In genomic region chr6:35673755-35674154, GRCh38 we compare ENCODE assay signal across 14 cellular contexts. TPM values are rescaled to one million over a fixed set of nuclear protein-coding genes. Genes with fewer than 3 reads are reported as not detected.
DNase-seq lines count a peak whose midpoint lies in the region; ATAC-seq and TF ChIP-seq lines count a peak whose summit lies in the region.
"Had no signal": no experiment of that assay in that cellular context is flagged by ENCODE, and none has a peak within 500 bp of the region (broad histone marks: within the 10 kb centered on the region; RNA-seq: fewer than 3 reads in every experiment).

No MANE protein-coding gene starts in this region.

- no peaks in the 10 kb centered on the region for H3K27me3 Mint-ChIP-seq in stimulated activated naive CD8-positive, alpha-beta T cell treated with anti-CD3 and anti-CD28 coated beads, Interleukin-15, Interleukin-2, amounts not matched to agents 100 ng/mL and 50 ng/mL, for 24 hours
- H3K27me3 Mint-ChIP-seq in activated B cell treated with CpG ODN at 0.5 μM for 24 hours = no peaks in the 10 kb centered on the region
- H3K27me3 Mint-ChIP-seq: type B pancreatic cell had no signal

- peaks cover 12% of the 10 kb centered on the region for H3K36me3 Mint-ChIP-seq in stimulated activated naive CD8-positive, alpha-beta T cell treated with anti-CD3 and anti-CD28 coated beads, Interleukin-15, Interleukin-2, amounts not matched to agents 100 ng/mL and 50 ng/mL, for 24 hours (ENCODE audit: low read depth)
- no peaks in the 10 kb centered on the region for H3K36me3 Mint-ChIP-seq in activated B cell treated with CpG ODN at 0.5 μM for 24 hours (ENCODE audit: low read depth)
- H3K36me3 Mint-ChIP-seq: type B pancreatic cell had no signal

- CTCF ChIA-PET in activated B cell treated with CpG ODN at 0.5 μM for 24 hours (lab: Charles Lee) = interaction anchor here (1.5 kb wide), 1 partner anchor 9 kb away, joined by 3 read pairs; no protein-coding TSS in a partner anchor

- H3K4me3 Mint-ChIP-seq in stimulated activated naive CD8-positive, alpha-beta T cell treated with anti-CD3 and anti-CD28 coated beads, Interleukin-15, Interleukin-2, amounts not matched to agents 100 ng/mL and 50 ng/mL, for 24 hours = no peak overlapping the region
- H3K4me3 Mint-ChIP-seq in activated B cell treated with CpG ODN at 0.5 μM for 24 hours = no peak overlapping the region
- H3K4me3 Mint-ChIP-seq: type B pancreatic cell had no signal

- TF ChIP-seq CTCF in activated B cell treated with CpG ODN at 0.5 μM for 24 hours (IDR thresholded peaks at IDR 0.05) (no peak), fibroblast of lung (conservative IDR thresholded peaks at IDR 0.05 in 1 of 2, IDR thresholded peaks at IDR 0.05 in 1 of 2; ENCODE audit: low read depth in 1 of 2, low read length in 2 of 2) (no peak)

- intact Hi-C loops in activated B cell treated with CpG ODN at 0.5 μM for 24 hours (cut with micrococcal nuclease) = no loop called here

- H3K27me3 ChIP-seq in fibroblast of lung (ENCODE audit: control insufficient read depth, insufficient read depth, low read length) = no peaks in the 10 kb centered on the region
- H3K27me3 ChIP-seq: BLaER1, MG63 had no signal

- H3K4me1 Mint-ChIP-seq in stimulated activated naive CD8-positive, alpha-beta T cell treated with anti-CD3 and anti-CD28 coated beads, Interleukin-15, Interleukin-2, amounts not matched to agents 100 ng/mL and 50 ng/mL, for 24 hours (ENCODE audit: low read depth) = peaks cover 89% of the 10 kb centered on the region
- peaks cover 22% of the 10 kb centered on the region for H3K4me1 Mint-ChIP-seq in activated B cell treated with CpG ODN at 0.5 μM for 24 hours

- no peaks in the 10 kb centered on the region for H3K9me3 ChIP-seq in fibroblast of lung (ENCODE audit: control insufficient read depth, insufficient read depth, low read depth, low read length)
- H3K9me3 ChIP-seq: BLaER1, MG63 had no signal

- no peak for ATAC-seq in stimulated activated naive CD8-positive, alpha-beta T cell treated with anti-CD3 and anti-CD28 coated beads, Interleukin-15, Interleukin-2, amounts not matched to agents 100 U/mL and 50 U/mL, for 24 hours
- ATAC-seq in activated B cell treated with CpG ODN at 0.5 μM for 24 hours (ENCODE audit: low read depth) (no peak), HG03521 (IDR thresholded peaks at IDR 0.05; ENCODE audit: unreplicated experiment) (no peak)
- ATAC-seq: sciatic nerve had no signal

- H3K36me3 ChIP-seq in fibroblast of lung (ENCODE audit: control insufficient read depth, insufficient read depth, low read length) = no peaks in the 10 kb centered on the region
- H3K36me3 ChIP-seq: MG63 had no signal

- peak overlapping the region; percentile 47 for H2AFZ ChIP-seq in fibroblast of lung (ENCODE audit: low read length)

- no peak overlapping the region for H3K9ac ChIP-seq in fibroblast of lung (ENCODE audit: insufficient read depth, low read length)
- H3K9ac ChIP-seq: BLaER1 had no signal

- no peaks in the 10 kb centered on the region for H3K9me3 Mint-ChIP-seq in stimulated activated naive CD8-positive, alpha-beta T cell treated with anti-CD3 and anti-CD28 coated beads, Interleukin-15, Interleukin-2, amounts not matched to agents 100 ng/mL and 50 ng/mL, for 24 hours
- H3K9me3 Mint-ChIP-seq in activated B cell treated with CpG ODN at 0.5 μM for 24 hours = no peaks in the 10 kb centered on the region
- H3K9me3 Mint-ChIP-seq: type B pancreatic cell had no signal

- H3K4me1 ChIP-seq in fibroblast of lung (ENCODE audit: control insufficient read depth, extremely low read depth, insufficient read depth, low read length) = peaks cover 2% of the 10 kb centered on the region

- H3K4me2 ChIP-seq in fibroblast of lung (ENCODE audit: extremely low read depth, insufficient read depth, low read length) = no peak overlapping the region
- H3K4me2 ChIP-seq: BLaER1 had no signal

- no peaks in the 10 kb centered on the region for H4K20me1 ChIP-seq in fibroblast of lung (ENCODE audit: control insufficient read depth, extremely low read depth, insufficient read depth, low read length)

- no peak overlapping the region for H3K27ac ChIP-seq in fibroblast of lung (ENCODE audit: insufficient read depth, low read length)
- H3K27ac ChIP-seq: BLaER1 had no signal

- peak overlapping the region; percentile 45 for H3K27ac Mint-ChIP-seq in stimulated activated naive CD8-positive, alpha-beta T cell treated with anti-CD3 and anti-CD28 coated beads, Interleukin-15, Interleukin-2, amounts not matched to agents 100 ng/mL and 50 ng/mL, for 24 hours
- peak overlapping the region; percentile 4 for H3K27ac Mint-ChIP-seq in activated B cell treated with CpG ODN at 0.5 μM for 24 hours
- H3K27ac Mint-ChIP-seq: type B pancreatic cell had no signal

- DNase-seq in stimulated activated naive CD8-positive, alpha-beta T cell treated with anti-CD3 and anti-CD28 coated beads, Interleukin-15, Interleukin-2, amounts not matched to agents 100 U/mL and 50 U/mL, for 24 hours = no peak
- DNase-seq in activated B cell treated with CpG ODN at 0.5 μM for 24 hours = no peak
- DNase-seq in fibroblast of lung (ENCODE audit: low read depth in 2 of 2) = no peak
- DNase-seq in A172 (ENCODE audit: low spot score) = no peak
- DNase-seq in GM19240 (ENCODE audit: insufficient read length, low spot score) = no peak
- DNase-seq: mesenchymal stem cell; MG63; NCI-H82; stimulated activated CD4-positive, alpha-beta T cell treated with anti-CD3 and anti-CD28 coated beads, Interleukin-4, amount 100 ng/mL, for 1 hour had no signal

- no peak overlapping the region for H3K4me3 ChIP-seq in fibroblast of lung (replicated peaks in 1 of 4; ENCODE audit: control extremely low read depth in 1 of 4, insufficient read depth in 1 of 4, low read depth in 3 of 4, low read length in 4 of 4)
- H3K4me3 ChIP-seq: BLaER1, MG63 had no signal

- POLR2A ChIA-PET in activated B cell treated with CpG ODN at 0.5 μM for 24 hours (lab: Charles Lee) = no interaction called here

- H3K79me2 ChIP-seq in fibroblast of lung (ENCODE audit: control insufficient read depth, insufficient read depth, low read length) = peaks cover 2% of the 10 kb centered on the region

RNA-seq across cellular contexts. Expression of gene FKBP5, which starts 15.0 kb away (rescaled TPM):
- total RNA-seq in activated B cell treated with CpG ODN at 0.5 μM for 24 hours = 17.1 TPM in 2 replicates
- 13.4 and 16.3 TPM in 2 replicates for total RNA-seq in fibroblast of lung
- 10.9 and 13.1 TPM in 2 replicates for polyA plus RNA-seq in fibroblast of lung
- polyA plus RNA-seq in fibroblast of lung (2012) = 11.5 and 14.3 TPM in 2 replicates
- polyA minus RNA-seq in fibroblast of lung (ENCODE audit: low replicate concordance) = 0.94 and 2.5 TPM in 2 replicates
- total RNA-seq in A172 (2014; rRNA removed; shearing (Covaris generic)) = 8.3 TPM in 2 replicates
